8 cellular contexts compared by ENCODE assay signal in the genomic region with DNA sequence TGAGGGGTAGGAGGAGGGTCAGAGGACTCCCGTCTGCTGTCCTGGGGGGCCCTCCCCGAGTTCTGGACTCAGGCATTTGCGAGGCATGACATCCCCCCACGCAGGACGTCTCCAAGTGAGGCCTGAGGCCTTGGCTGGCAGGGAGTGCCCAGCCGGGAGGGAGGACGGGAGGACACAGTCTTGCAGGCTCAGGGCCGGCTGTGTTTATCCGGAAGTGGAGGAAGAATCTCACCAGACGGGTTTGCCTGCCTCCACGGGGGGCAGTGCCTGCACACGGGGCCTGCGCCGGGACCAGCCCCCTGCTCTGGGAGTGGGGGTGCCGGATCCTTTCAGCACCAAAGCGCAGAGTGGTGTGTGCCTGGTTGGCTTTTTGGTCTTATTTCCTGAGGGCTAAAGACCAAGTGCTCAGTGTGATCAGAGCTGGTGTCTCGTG. TPM values are rescaled to one million over a fixed set of nuclear protein-coding genes. Genes with fewer than 3 reads are reported as not detected.
DNase-seq lines count a peak whose midpoint lies in the region; ATAC-seq, FAIRE-seq and TF ChIP-seq lines count a peak whose summit lies in the region.

No MANE protein-coding gene starts in this region.

- peaks cover 7% of the 10 kb centered on the region for H3K9me3 Mint-ChIP-seq in glutamatergic neuron (ENCODE audit: unreplicated experiment)

- no TSS peak for BruUV-seq in Panc1 (replicated peaks; lab: Mats Ljungman, UMichigan)

- in situ Hi-C loops in Panc1 (cut with HindIII; ENCODE audit: low pct_unique_long_range_greater_than_20kb, low sequenced_read_pairs) (no loop called here), GM13976 (cut with MboI; ENCODE audit: low sequenced_read_pairs, unreplicated experiment) (no loop called here)

- H3K4me1 ChIP-seq in Panc1 (ENCODE audit: control insufficient read depth, insufficient read depth, low read length) (peaks cover 58% of the 10 kb centered on the region), pancreas (peaks cover 64 to 76% (median 74%) of the 10 kb centered on the region in 3 donors)

- peak; percentile 18; the same call in 1 of the 2 replicates for ATAC-seq in Panc1
- peak; percentile 69 to 78 (median 74) for ATAC-seq in pancreas

- TF ChIP-seq CTCF in Panc1 (IDR thresholded peaks at IDR 0.05) (no peak), glutamatergic neuron (IDR thresholded peaks at IDR 0.05; ENCODE audit: partially characterized antibody, unreplicated experiment) (no peak), pancreas (IDR thresholded peaks at IDR 0.05) (no peak), GM13976 (IDR thresholded peaks at IDR 0.05; ENCODE audit: borderline replicate concordance, control extremely low read depth, extremely low read depth, insufficient read depth, missing control alignments) (no peak)

- H3K36me3 ChIP-seq in Panc1 (ENCODE audit: control insufficient read depth, insufficient read depth, low read length) (no peaks in the 10 kb centered on the region), pancreas (peaks cover 0 to 18% (median 16%) of the 10 kb centered on the region in 3 donors)

- H3K27me3 ChIP-seq in Panc1 (ENCODE audit: control insufficient read depth, insufficient read depth, low read length) (no peaks in the 10 kb centered on the region), pancreas (no peaks in the 10 kb centered on the region)

- H3K4me1 Mint-ChIP-seq in glutamatergic neuron (ENCODE audit: low read depth, unreplicated experiment) = peaks cover 26% of the 10 kb centered on the region

- H3K4me3 Mint-ChIP-seq in glutamatergic neuron (ENCODE audit: unreplicated experiment) = peak overlapping the region; percentile 49

- H3K4me3 ChIP-seq in Panc1 (ENCODE audit: low read depth in 2 of 2, low read length in 2 of 2) (peak overlapping the region in 1 of 2 experiments; percentile 2; a peak in 1 of 4 replicates), pancreas (peak overlapping the region in 2 of 4 donors; percentile 29 to 33)

- FAIRE-seq in pancreas (lab: Jason Lieb, UNC) = no peak

- no peak overlapping the region for H3K27ac Mint-ChIP-seq in glutamatergic neuron (ENCODE audit: unreplicated experiment)

- CTCF ChIA-PET in Panc1 (lab: Charles Lee) = no interaction called here

- H3K36me3 Mint-ChIP-seq in glutamatergic neuron (ENCODE audit: unreplicated experiment) = peaks cover 5% of the 10 kb centered on the region

- POLR2A ChIA-PET in Panc1 (lab: Charles Lee) = no interaction called here

- intact Hi-C loops in Panc1 (cut with micrococcal nuclease; ENCODE audit: unreplicated experiment) = no loop called here
- intact Hi-C loops in pancreas (cut with DNase I) = no loop called here

- peaks cover 5% of the 10 kb centered on the region for H3K27me3 Mint-ChIP-seq in glutamatergic neuron (ENCODE audit: unreplicated experiment)

- peak overlapping the region; percentile 89 for H3K27ac ChIP-seq in Panc1 (ENCODE audit: low read length)
- H3K27ac ChIP-seq in pancreas = peak overlapping the region; percentile 94 to 100 (median 98)

- H3K9me3 ChIP-seq in Panc1 (ENCODE audit: control insufficient read depth, insufficient read depth, low read depth, low read length) (no peaks in the 10 kb centered on the region), pancreas (no peaks in the 10 kb centered on the region)

- DNase-seq in DMS53 treated with DMSO at 0.1 percent for 48 hours (lab: John Stamatoyannopoulos, UW; ENCODE audit: unreplicated experiment) = peak; percentile 81
- no peak for DNase-seq in Panc1 (ENCODE audit: low read depth, low spot score)
- DNase-seq in glutamatergic neuron = no peak
- DNase-seq in pancreas = peak; percentile 86 to 96 (median 94)
- DNase-seq in GM13976 (ENCODE audit: low spot score) = no peak
- DNase-seq in activated gamma-delta T cell (lab: John Stamatoyannopoulos, UW) = no peak
- DNase-seq in NCI-H187 (lab: John Stamatoyannopoulos, UW) = no peak
- DNase-seq in HCEC 1CT = no peak

- WGBS in pancreas, 2 donors = 6 to 8% methylated on average over 17 of the region's 17 CpGs

RNA-seq across cellular contexts. Expression of gene PWWP2B, which starts 10.9 kb away (rescaled TPM):
- total RNA-seq in Panc1 (2021; ENCODE audit: unreplicated experiment) (51.6 TPM), glutamatergic neuron (ENCODE audit: unreplicated experiment) (49.4 TPM), pancreas (10 to 100 TPM; 17.8 to 44.1 (median 25.9) TPM)
- polyA plus RNA-seq in Panc1 (2012; ENCODE audit: insufficient read length) = 56.2 TPM
- polyA plus RNA-seq in pancreas = 10 to 100 TPM; 23.5 to 25.2 TPM

Comparison
In these comparisons a context has a peak if more than half of its experiments do, and no peak if none do; other contexts are left out.
1. DNase-seq: peak in DMS53 treated with DMSO at 0.1 percent for 48 hours (single experiment) and pancreas (6 of 6); none in Panc1 (single experiment), glutamatergic neuron (single experiment), GM13976 (single experiment), activated gamma-delta T cell (single experiment), NCI-H187 (0 of 2) and HCEC 1CT (single experiment).